15 cellular contexts compared by ENCODE assay signal in the genomic region with DNA sequence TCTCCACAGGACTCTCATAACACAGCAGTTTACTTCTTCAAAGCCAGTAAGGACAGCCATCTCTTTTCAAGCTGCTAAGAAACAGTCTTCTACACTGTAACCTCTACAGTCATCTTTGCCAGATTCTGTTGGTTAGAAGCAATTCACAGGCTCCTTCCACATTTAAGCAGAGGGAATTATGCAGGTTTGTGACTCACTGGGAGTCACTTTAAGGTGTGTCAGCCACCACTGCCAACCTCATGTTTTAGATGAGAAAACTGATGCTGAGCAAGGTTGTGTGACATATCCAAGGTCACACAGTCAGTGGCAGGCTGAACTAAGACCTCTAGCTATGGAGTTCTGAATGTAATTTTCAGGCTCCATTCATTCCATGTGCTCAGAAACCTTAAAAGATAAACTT.
DNase-seq lines count a peak whose midpoint lies in the region; ATAC-seq and TF ChIP-seq lines count a peak whose summit lies in the region.
"Had no signal": no experiment of that assay in that cellular context is flagged by ENCODE, and none has a peak within 500 bp of the region (broad histone marks: within the 10 kb centered on the region; RNA-seq: fewer than 3 reads in every experiment).

No MANE protein-coding gene starts in this region.

- no peak for TF ChIP-seq POLR2A in vagina (IDR thresholded peaks at IDR 0.05)

- no peaks in the 10 kb centered on the region for H3K9me3 Mint-ChIP-seq in activated T-cell treated with anti-CD3 and anti-CD28 coated beads, Interleukin-2, amount 50 U/mL, for 4 hours
- H3K9me3 Mint-ChIP-seq: CD8-positive, alpha-beta memory T cell had no signal

- no peaks in the 10 kb centered on the region for H3K27me3 ChIP-seq in vagina
- H3K27me3 ChIP-seq: BLaER1 had no signal

- no peak overlapping the region for H3K27ac ChIP-seq in vagina
- H3K27ac ChIP-seq: BLaER1 had no signal

- no peaks in the 10 kb centered on the region for H3K36me3 ChIP-seq in vagina
- H3K36me3 ChIP-seq: BLaER1 had no signal

- no peak overlapping the region for H3K4me3 ChIP-seq in vagina
- H3K4me3 ChIP-seq: BLaER1 had no signal

- no peaks in the 10 kb centered on the region for H3K4me1 ChIP-seq in vagina
- H3K4me1 ChIP-seq: BLaER1, Caco-2 had no signal

- peak; percentile 30 to 35 for ATAC-seq in activated T-cell treated with anti-CD3 and anti-CD28 coated beads, Interleukin-2, amount 50 U/mL, for 4 hours
- ATAC-seq: HCT116 had no signal

- no peak for DNase-seq in activated T-cell treated with anti-CD3 and anti-CD28 coated beads, Interleukin-2, amount 50 U/mL, for 4 hours
- no peak for DNase-seq in activated T-cell treated with anti-CD3 and anti-CD28 coated beads for 4 hours
- DNase-seq in HT1080 (ENCODE audit: low read depth) = peak; percentile 14
- DNase-seq in astrocyte of the hippocampus (ENCODE audit: low read depth, low spot score) = peak; percentile 10
- DNase-seq in pons (ENCODE audit: low spot score) = peak; percentile 12
- no peak for DNase-seq in vagina (ENCODE audit: extremely low spot score in 2 of 2)
- no peak for DNase-seq in NCI-H1417 treated with DMSO at 0.1 percent for 48 hours (lab: John Stamatoyannopoulos, UW)
- no peak for DNase-seq in anterior cingulate cortex (lab: John Stamatoyannopoulos, UW)
- DNase-seq: 8988T; AML-193; Caco-2; CD8-positive, alpha-beta memory T cell; GF-D8 had no signal

- H3K27me3 Mint-ChIP-seq in activated T-cell treated with anti-CD3 and anti-CD28 coated beads, Interleukin-2, amount 50 U/mL, for 4 hours (ENCODE audit: low read depth) = peaks cover 10% of the 10 kb centered on the region

- no peaks in the 10 kb centered on the region for H3K4me1 Mint-ChIP-seq in activated T-cell treated with anti-CD3 and anti-CD28 coated beads, Interleukin-2, amount 50 U/mL, for 4 hours (ENCODE audit: low read depth)
- H3K4me1 Mint-ChIP-seq: CD8-positive, alpha-beta memory T cell had no signal

- no peak for TF ChIP-seq CTCF in vagina (IDR thresholded peaks at IDR 0.05)

- no peaks in the 10 kb centered on the region for H3K9me3 ChIP-seq in vagina
- H3K9me3 ChIP-seq: BLaER1, Caco-2 had no signal

- intact Hi-C loops in vagina (cut with DNase I) = no loop called here

- no peaks in the 10 kb centered on the region for H3K36me3 Mint-ChIP-seq in activated T-cell treated with anti-CD3 and anti-CD28 coated beads, Interleukin-2, amount 50 U/mL, for 4 hours (ENCODE audit: insufficient read depth)
- H3K36me3 Mint-ChIP-seq: CD8-positive, alpha-beta memory T cell had no signal

- no peak overlapping the region for H3K4me3 Mint-ChIP-seq in activated T-cell treated with anti-CD3 and anti-CD28 coated beads, Interleukin-2, amount 50 U/mL, for 4 hours
- H3K4me3 Mint-ChIP-seq: CD8-positive, alpha-beta memory T cell had no signal

Comparison
In these comparisons a context has a peak if more than half of its experiments do, and no peak if none do; other contexts are left out.
1. DNase-seq: peak in HT1080 (single experiment), astrocyte of the hippocampus (single experiment) and pons (single experiment); none in activated T-cell treated with anti-CD3 and anti-CD28 coated beads, Interleukin-2, amount 50 U/mL, for 4 hours (single experiment), activated T-cell treated with anti-CD3 and anti-CD28 coated beads for 4 hours (single experiment), vagina (0 of 2), NCI-H1417 treated with DMSO at 0.1 percent for 48 hours (single experiment) and anterior cingulate cortex (0 of 58).